ENCODE assay signal across 2 cellular contexts in genomic region chr14:93343797-93344196, GRCh38.
TF ChIP-seq lines count a peak whose summit lies in the region.

No MANE protein-coding gene starts in this region.

TF ChIP-seq in GM23338, 12 proteins besides CTCF, POLR2A, EP300 and RAD21 (continued from another document):
- no peak for TF ChIP-seq EZH2 (IDR thresholded peaks at IDR 0.05; ENCODE audit: low read depth, unreplicated experiment)
- no peak for TF ChIP-seq ZNF331 (CRISPR knock-in tag; IDR thresholded peaks at IDR 0.05; ENCODE audit: low read depth)
- TF ChIP-seq ZNF462 (CRISPR knock-in tag; IDR thresholded peaks at IDR 0.05) = no peak
- no peak for TF ChIP-seq ZNF114 (CRISPR knock-in tag; IDR thresholded peaks at IDR 0.05)
- no peak for TF ChIP-seq CREB1 (CRISPR knock-in tag; IDR thresholded peaks at IDR 0.05; ENCODE audit: low read depth)
- TF ChIP-seq REST (IDR thresholded peaks at IDR 0.05; ENCODE audit: unreplicated experiment) = no peak
- no peak for TF ChIP-seq EZH2phosphoT487 (IDR thresholded peaks at IDR 0.05; ENCODE audit: unreplicated experiment)

TF ChIP-seq in WTC11, 78 proteins besides CTCF, POLR2A, EP300 and RAD21 (continued from another document):
- TF ChIP-seq AFF4 (CRISPR knock-in tag; IDR thresholded peaks at IDR 0.05; ENCODE audit: borderline replicate concordance) (no peak), MXD4 (CRISPR knock-in tag; IDR thresholded peaks at IDR 0.05; ENCODE audit: borderline replicate concordance) (no peak), ATF1 (CRISPR knock-in tag; IDR thresholded peaks at IDR 0.05) (no peak), ARID4B (CRISPR knock-in tag; IDR thresholded peaks at IDR 0.05; ENCODE audit: borderline replicate concordance) (no peak), E2F5 (CRISPR knock-in tag; IDR thresholded peaks at IDR 0.05) (no peak), OVOL2 (CRISPR knock-in tag; IDR thresholded peaks at IDR 0.05; ENCODE audit: borderline replicate concordance) (no peak), HMGXB4 (CRISPR knock-in tag; IDR thresholded peaks at IDR 0.05) (no peak), KAT7 (CRISPR knock-in tag; IDR thresholded peaks at IDR 0.05; ENCODE audit: borderline replicate concordance) (no peak), NFYB (CRISPR knock-in tag; conservative IDR thresholded peaks at IDR 0.05; ENCODE audit: low read depth) (no peak)
TF ChIP-seq in WTC11: peak in this region for 0.
